8 cellular contexts compared by ENCODE assay signal in genomic region chr2:201779996-201780673, GRCh38. TPM values are rescaled to one million over a fixed set of nuclear protein-coding genes. Genes with fewer than 3 reads are reported as not detected.
DNase-seq lines count a peak whose midpoint lies in the region; ATAC-seq, FAIRE-seq and TF ChIP-seq lines count a peak whose summit lies in the region.

No MANE protein-coding gene starts in this region.

- H3K4me3 ChIP-seq in OCI-LY3 (ENCODE audit: low read length) (peak overlapping the region; percentile 77), coronary artery (peak overlapping the region; percentile 99), transverse colon (peak overlapping the region; percentile 73 to 86 (median 75))

- peak overlapping the region; percentile 90 for H3K27ac Mint-ChIP-seq in Calu3 (ENCODE audit: unreplicated experiment)

- H3K36me3 Mint-ChIP-seq in Calu3 (ENCODE audit: insufficient read depth, unreplicated experiment): peaks cover 30% of the 10 kb centered on the region

- H3K27me3 ChIP-seq in OCI-LY3 (ENCODE audit: low read depth, low read length) (no peaks in the 10 kb centered on the region), transverse colon (no peaks in the 10 kb centered on the region)

- no peaks in the 10 kb centered on the region for H3K9me3 ChIP-seq in OCI-LY3 (ENCODE audit: insufficient read depth, low read length)
- H3K9me3 ChIP-seq in transverse colon: no peaks in the 10 kb centered on the region

- H3K4me2 ChIP-seq in OCI-LY3 (ENCODE audit: low read length): peak overlapping the region; percentile 99

- TF ChIP-seq POLR2A in H54 (IDR thresholded peaks at IDR 0.05; ENCODE audit: low read depth, low read length) (no peak), transverse colon (IDR thresholded peaks at IDR 0.05) (no peak)

- H3K4me1 Mint-ChIP-seq in Calu3 (ENCODE audit: low read depth, unreplicated experiment): peaks cover 28% of the 10 kb centered on the region

- CTCF ChIA-PET in Calu3 (lab: Charles Lee): interaction anchor here (0.9 to 1.9 kb wide), 2 partner anchors 11 to 74 kb away, joined by 3 to 4 read pairs; no protein-coding TSS in a partner anchor

- in situ Hi-C loops in transverse colon (cut with MboI; ENCODE audit: low pct_ligation_motif_present in 1 of 4, low pct_unique_long_range_greater_than_20kb in 1 of 4, low sequenced_read_pairs in 3 of 4): no loop called here

- TF ChIP-seq CTCF in Calu3 (IDR thresholded peaks at IDR 0.05; ENCODE audit: unreplicated experiment): no peak
- TF ChIP-seq CTCF in OCI-LY3 (IDR thresholded peaks at IDR 0.05; ENCODE audit: low read depth, low read length): no peak
- TF ChIP-seq CTCF in coronary artery (IDR thresholded peaks at IDR 0.05): no peak
- TF ChIP-seq CTCF in transverse colon (IDR thresholded peaks at IDR 0.05): peak in 2 of 5 experiments; percentile 12 to 15

- TF ChIP-seq EP300 in transverse colon (IDR thresholded peaks at IDR 0.05; ENCODE audit: low read depth): no peak

- no peak for ATAC-seq in HG03521 (IDR thresholded peaks at IDR 0.05; ENCODE audit: unreplicated experiment)

- H3K36me3 ChIP-seq in OCI-LY3 (replicated peaks; ENCODE audit: low read depth, low read length) (no peaks in the 10 kb centered on the region), transverse colon (no peaks in the 10 kb centered on the region)

- intact Hi-C loops in Calu3 (cut with micrococcal nuclease; ENCODE audit: unreplicated experiment): no loop called here
- intact Hi-C loops in transverse colon (cut with DNase I; ENCODE audit: low total_unique reads): no loop called here

- no peaks in the 10 kb centered on the region for H4K20me1 ChIP-seq in OCI-LY3 (ENCODE audit: insufficient read depth, low read length)

- H3K27ac ChIP-seq in OCI-LY3 (ENCODE audit: low read length): no peak overlapping the region
- peak overlapping the region; percentile 82 to 94 for H3K27ac ChIP-seq in coronary artery
- peak overlapping the region; percentile 86 to 93 (median 90) for H3K27ac ChIP-seq in transverse colon

- H3K4me1 ChIP-seq in OCI-LY3 (ENCODE audit: low read length) (peaks cover 9% of the 10 kb centered on the region), transverse colon (peaks cover 6 to 27% (median 18%) of the 10 kb centered on the region in 4 donors)

- H3K4me3 Mint-ChIP-seq in Calu3 (ENCODE audit: low read depth, unreplicated experiment): peak overlapping the region; percentile 93

- FAIRE-seq in H54 (lab: Jason Lieb, UNC): peak; percentile 23

- no TSS peak for BruUV-seq in Calu3 (replicated peaks; lab: Mats Ljungman, UMichigan)

- peak overlapping the region; percentile 100 for H2AFZ ChIP-seq in OCI-LY3 (ENCODE audit: low read depth, low read length)

- WGBS in transverse colon (ENCODE audit: low coverage in 1 of 2), 2 donors: 6 to 7% methylated on average over 12 to 19 of the region's 21 CpGs

- H3K9ac ChIP-seq in OCI-LY3 (ENCODE audit: low read length): peak overlapping the region; percentile 56

- H3K27me3 Mint-ChIP-seq in Calu3 (ENCODE audit: unreplicated experiment): no peaks in the 10 kb centered on the region

- H3K9me3 Mint-ChIP-seq in Calu3 (ENCODE audit: low read depth, unreplicated experiment): no peaks in the 10 kb centered on the region

- H3K79me2 ChIP-seq in OCI-LY3 (ENCODE audit: low read length): peaks cover 13% of the 10 kb centered on the region

- no peak for DNase-seq in Calu3
- DNase-seq in H54 (ENCODE audit: insufficient read length, low spot score): no peak
- no peak for DNase-seq in coronary artery (ENCODE audit: low spot score)
- peak; percentile 22 for DNase-seq in medulla oblongata (ENCODE audit: extremely low spot score)
- DNase-seq in transverse colon: no peak
- no peak for DNase-seq in stimulated activated CD4-positive, alpha-beta T cell treated with anti-CD3 and anti-CD28 coated beads, Interleukin-4, amount 100 ng/mL, for 4 hours

RNA-seq across cellular contexts. Expression of gene ALS2, which starts 0.6 kb away (rescaled TPM):
- total RNA-seq in Calu3 (2022) (25.4 and 29.0 TPM in 2 replicates), transverse colon (10 to 100 TPM in 1 of 4 donors, 1 to 10 TPM in 3; 7.9 to 61.1 (median 8.9) TPM)

RNA-seq across cellular contexts. Expression of gene CDK15, which starts 26.2 kb away (rescaled TPM):
- total RNA-seq in Calu3 (2022) (not detected in 2 replicates), transverse colon (under 1 TPM in 2 of 4 donors, not detected in 2; 0.14 to 0.79 TPM)
